Comparison of ENCODE assay signal across 1 cellular context in the genomic region with DNA sequence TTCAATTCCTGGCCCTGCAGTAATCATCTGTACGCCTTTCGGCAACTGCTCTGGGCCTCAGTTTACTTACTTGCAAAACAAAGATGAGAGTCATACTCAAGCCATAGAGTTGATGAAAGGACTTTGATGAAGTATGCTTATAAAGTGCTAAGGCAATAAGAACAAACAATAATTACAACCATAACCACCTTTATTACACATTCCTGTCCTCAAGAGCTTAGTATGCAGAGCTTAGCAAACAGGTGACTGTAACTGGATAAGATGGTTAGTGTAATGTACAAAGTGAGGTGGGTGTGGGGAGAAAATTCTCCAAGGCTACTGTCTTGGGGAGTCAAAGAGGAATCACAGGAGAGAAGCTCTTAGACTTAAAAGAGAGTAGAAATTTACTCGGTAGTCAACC.
TF ChIP-seq lines count a peak whose summit lies in the region.

No MANE protein-coding gene starts in this region.

TF ChIP-seq in A549, 52 proteins besides CTCF, POLR2A, EP300 and RAD21:
- TF ChIP-seq TP53 (CRISPR knock-in tag; IDR thresholded peaks at IDR 0.05), result no peak
